ENCODE assay signal across 1 cellular context in genomic region chr3:40452876-40453730, GRCh38.
TF ChIP-seq lines count a peak whose summit lies in the region.

No MANE protein-coding gene starts in this region.

TF ChIP-seq in HepG2, 621 proteins besides CTCF, POLR2A, EP300 and RAD21 (continues in another document):
- TF ChIP-seq SOX13 (IDR thresholded peaks at IDR 0.05) (no peak), SOX13 (CRISPR knock-in tag; conservative IDR thresholded peaks at IDR 0.05 in 1 of 2, IDR thresholded peaks at IDR 0.05 in 1 of 2) (peak in 1 of 2 experiments; percentile 26; a peak in 1 of 4 replicates), GRHL1 (CRISPR knock-in tag; conservative IDR thresholded peaks at IDR 0.05) (no peak), RFXAP (CRISPR knock-in tag; IDR thresholded peaks at IDR 0.05; ENCODE audit: borderline replicate concordance) (peak; percentile 64; the same call in 1 of the 2 replicates), ZNF644 (CRISPR knock-in tag; IDR thresholded peaks at IDR 0.05; ENCODE audit: low read depth) (peak; percentile 11; the same call in 1 of the 2 replicates), ZNF496 (CRISPR knock-in tag; IDR thresholded peaks at IDR 0.05; ENCODE audit: insufficient replicate concordance) (no peak), ARID3A (IDR thresholded peaks at IDR 0.05; ENCODE audit: low read depth, low read length) (peak; percentile 46; the same call in 1 of the 2 replicates), ZNF512 (CRISPR knock-in tag; IDR thresholded peaks at IDR 0.05) (no peak), ZNF577 (CRISPR knock-in tag; IDR thresholded peaks at IDR 0.05; ENCODE audit: borderline replicate concordance, low read depth) (0 out of 2 replicates have a peak, but pooled peaks have one; percentile 46), TGIF2 (CRISPR knock-in tag; IDR thresholded peaks at IDR 0.05) (peak; percentile 84; the same call in 1 of the 2 replicates), TBX2 (CRISPR knock-in tag; IDR thresholded peaks at IDR 0.05; ENCODE audit: borderline replicate concordance) (peak; percentile 39; the same call in 1 of the 2 replicates), POGZ (CRISPR knock-in tag; IDR thresholded peaks at IDR 0.05) (peak; percentile 89), ZNF136 (CRISPR knock-in tag; IDR thresholded peaks at IDR 0.05; ENCODE audit: low read depth) (peak; percentile 39; the same call in 1 of the 2 replicates), MEF2D (CRISPR knock-in tag; IDR thresholded peaks at IDR 0.05) (peak; percentile 70; the same call in 1 of the 2 replicates), ZNF451 (CRISPR knock-in tag; IDR thresholded peaks at IDR 0.05) (peak; percentile 80; the same call in 1 of the 2 replicates), HNRNPK (IDR thresholded peaks at IDR 0.05; ENCODE audit: low read depth, low read length, poor library complexity, severe bottlenecking) (no peak), MNT (IDR thresholded peaks at IDR 0.05) (peak; percentile 72), ZNF567 (CRISPR knock-in tag; IDR thresholded peaks at IDR 0.05; ENCODE audit: borderline replicate concordance) (peak; percentile 69; the same call in 1 of the 2 replicates), CREM (IDR thresholded peaks at IDR 0.05) (peak; percentile 92), CREM (CRISPR knock-in tag; IDR thresholded peaks at IDR 0.05) (no peak), RXRA (CRISPR knock-in tag; IDR thresholded peaks at IDR 0.05) (peak; percentile 16; the same call in 1 of the 2 replicates), ZNF761 (CRISPR knock-in tag; conservative IDR thresholded peaks at IDR 0.05) (0 out of 2 replicates have a peak, but pooled peaks have one; percentile 69), NFYC (CRISPR knock-in tag; IDR thresholded peaks at IDR 0.05) (peak; percentile 94), NRL (CRISPR knock-in tag; IDR thresholded peaks at IDR 0.05; ENCODE audit: borderline replicate concordance) (peak; percentile 85), YY1 (IDR thresholded peaks at IDR 0.05; ENCODE audit: insufficient read depth, insufficient replicate concordance, low read depth, low read length) (peak; percentile 99), ZNF430 (CRISPR knock-in tag; IDR thresholded peaks at IDR 0.05) (peak; percentile 36; the same call in 1 of the 2 replicates), HMGXB3 (CRISPR knock-in tag; IDR thresholded peaks at IDR 0.05; ENCODE audit: borderline replicate concordance) (peak; percentile 60; the same call in 1 of the 2 replicates), ZNF160 (CRISPR knock-in tag; IDR thresholded peaks at IDR 0.05) (peak; percentile 21; the same call in 1 of the 2 replicates), ARNT2 (CRISPR knock-in tag; IDR thresholded peaks at IDR 0.05; ENCODE audit: low read depth) (peak; percentile 49; the same call in 1 of the 2 replicates), ZNF672 (CRISPR knock-in tag; IDR thresholded peaks at IDR 0.05) (no peak), ZNF670 (CRISPR knock-in tag; IDR thresholded peaks at IDR 0.05; ENCODE audit: borderline replicate concordance) (no peak), ZNF501 (CRISPR knock-in tag; IDR thresholded peaks at IDR 0.05) (peak; percentile 92), PHF5A (CRISPR knock-in tag; IDR thresholded peaks at IDR 0.05; ENCODE audit: low read depth, unreplicated experiment) (no peak), HINFP (CRISPR knock-in tag; IDR thresholded peaks at IDR 0.05; ENCODE audit: low read depth) (peak; percentile 64; the same call in 1 of the 2 replicates), FOSL2 (CRISPR knock-in tag; IDR thresholded peaks at IDR 0.05) (peak; percentile 61), RFXANK (CRISPR knock-in tag; IDR thresholded peaks at IDR 0.05) (no peak)
- TF ChIP-seq, protein P1, sequence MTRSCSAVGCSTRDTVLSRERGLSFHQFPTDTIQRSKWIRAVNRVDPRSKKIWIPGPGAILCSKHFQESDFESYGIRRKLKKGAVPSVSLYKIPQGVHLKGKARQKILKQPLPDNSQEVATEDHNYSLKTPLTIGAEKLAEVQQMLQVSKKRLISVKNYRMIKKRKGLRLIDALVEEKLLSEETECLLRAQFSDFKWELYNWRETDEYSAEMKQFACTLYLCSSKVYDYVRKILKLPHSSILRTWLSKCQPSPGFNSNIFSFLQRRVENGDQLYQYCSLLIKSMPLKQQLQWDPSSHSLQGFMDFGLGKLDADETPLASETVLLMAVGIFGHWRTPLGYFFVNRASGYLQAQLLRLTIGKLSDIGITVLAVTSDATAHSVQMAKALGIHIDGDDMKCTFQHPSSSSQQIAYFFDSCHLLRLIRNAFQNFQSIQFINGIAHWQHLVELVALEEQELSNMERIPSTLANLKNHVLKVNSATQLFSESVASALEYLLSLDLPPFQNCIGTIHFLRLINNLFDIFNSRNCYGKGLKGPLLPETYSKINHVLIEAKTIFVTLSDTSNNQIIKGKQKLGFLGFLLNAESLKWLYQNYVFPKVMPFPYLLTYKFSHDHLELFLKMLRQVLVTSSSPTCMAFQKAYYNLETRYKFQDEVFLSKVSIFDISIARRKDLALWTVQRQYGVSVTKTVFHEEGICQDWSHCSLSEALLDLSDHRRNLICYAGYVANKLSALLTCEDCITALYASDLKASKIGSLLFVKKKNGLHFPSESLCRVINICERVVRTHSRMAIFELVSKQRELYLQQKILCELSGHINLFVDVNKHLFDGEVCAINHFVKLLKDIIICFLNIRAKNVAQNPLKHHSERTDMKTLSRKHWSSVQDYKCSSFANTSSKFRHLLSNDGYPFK (CRISPR knock-in tag; IDR thresholded peaks at IDR 0.05; ENCODE audit: borderline replicate concordance): peak; percentile 95
- TF ChIP-seq, protein P2, sequence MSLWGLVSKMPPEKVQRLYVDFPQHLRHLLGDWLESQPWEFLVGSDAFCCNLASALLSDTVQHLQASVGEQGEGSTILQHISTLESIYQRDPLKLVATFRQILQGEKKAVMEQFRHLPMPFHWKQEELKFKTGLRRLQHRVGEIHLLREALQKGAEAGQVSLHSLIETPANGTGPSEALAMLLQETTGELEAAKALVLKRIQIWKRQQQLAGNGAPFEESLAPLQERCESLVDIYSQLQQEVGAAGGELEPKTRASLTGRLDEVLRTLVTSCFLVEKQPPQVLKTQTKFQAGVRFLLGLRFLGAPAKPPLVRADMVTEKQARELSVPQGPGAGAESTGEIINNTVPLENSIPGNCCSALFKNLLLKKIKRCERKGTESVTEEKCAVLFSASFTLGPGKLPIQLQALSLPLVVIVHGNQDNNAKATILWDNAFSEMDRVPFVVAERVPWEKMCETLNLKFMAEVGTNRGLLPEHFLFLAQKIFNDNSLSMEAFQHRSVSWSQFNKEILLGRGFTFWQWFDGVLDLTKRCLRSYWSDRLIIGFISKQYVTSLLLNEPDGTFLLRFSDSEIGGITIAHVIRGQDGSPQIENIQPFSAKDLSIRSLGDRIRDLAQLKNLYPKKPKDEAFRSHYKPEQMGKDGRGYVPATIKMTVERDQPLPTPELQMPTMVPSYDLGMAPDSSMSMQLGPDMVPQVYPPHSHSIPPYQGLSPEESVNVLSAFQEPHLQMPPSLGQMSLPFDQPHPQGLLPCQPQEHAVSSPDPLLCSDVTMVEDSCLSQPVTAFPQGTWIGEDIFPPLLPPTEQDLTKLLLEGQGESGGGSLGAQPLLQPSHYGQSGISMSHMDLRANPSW (CRISPR knock-in tag; IDR thresholded peaks at IDR 0.05; ENCODE audit: borderline replicate concordance): peak; percentile 61; the same call in 1 of the 2 replicates
- TF ChIP-seq, protein P3, sequence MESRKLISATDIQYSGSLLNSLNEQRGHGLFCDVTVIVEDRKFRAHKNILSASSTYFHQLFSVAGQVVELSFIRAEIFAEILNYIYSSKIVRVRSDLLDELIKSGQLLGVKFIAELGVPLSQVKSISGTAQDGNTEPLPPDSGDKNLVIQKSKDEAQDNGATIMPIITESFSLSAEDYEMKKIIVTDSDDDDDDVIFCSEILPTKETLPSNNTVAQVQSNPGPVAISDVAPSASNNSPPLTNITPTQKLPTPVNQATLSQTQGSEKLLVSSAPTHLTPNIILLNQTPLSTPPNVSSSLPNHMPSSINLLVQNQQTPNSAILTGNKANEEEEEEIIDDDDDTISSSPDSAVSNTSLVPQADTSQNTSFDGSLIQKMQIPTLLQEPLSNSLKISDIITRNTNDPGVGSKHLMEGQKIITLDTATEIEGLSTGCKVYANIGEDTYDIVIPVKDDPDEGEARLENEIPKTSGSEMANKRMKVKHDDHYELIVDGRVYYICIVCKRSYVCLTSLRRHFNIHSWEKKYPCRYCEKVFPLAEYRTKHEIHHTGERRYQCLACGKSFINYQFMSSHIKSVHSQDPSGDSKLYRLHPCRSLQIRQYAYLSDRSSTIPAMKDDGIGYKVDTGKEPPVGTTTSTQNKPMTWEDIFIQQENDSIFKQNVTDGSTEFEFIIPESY (CRISPR knock-in tag; IDR thresholded peaks at IDR 0.05): no peak
